Comparison of ENCODE assay signal across 1 cellular context in the genomic region with DNA sequence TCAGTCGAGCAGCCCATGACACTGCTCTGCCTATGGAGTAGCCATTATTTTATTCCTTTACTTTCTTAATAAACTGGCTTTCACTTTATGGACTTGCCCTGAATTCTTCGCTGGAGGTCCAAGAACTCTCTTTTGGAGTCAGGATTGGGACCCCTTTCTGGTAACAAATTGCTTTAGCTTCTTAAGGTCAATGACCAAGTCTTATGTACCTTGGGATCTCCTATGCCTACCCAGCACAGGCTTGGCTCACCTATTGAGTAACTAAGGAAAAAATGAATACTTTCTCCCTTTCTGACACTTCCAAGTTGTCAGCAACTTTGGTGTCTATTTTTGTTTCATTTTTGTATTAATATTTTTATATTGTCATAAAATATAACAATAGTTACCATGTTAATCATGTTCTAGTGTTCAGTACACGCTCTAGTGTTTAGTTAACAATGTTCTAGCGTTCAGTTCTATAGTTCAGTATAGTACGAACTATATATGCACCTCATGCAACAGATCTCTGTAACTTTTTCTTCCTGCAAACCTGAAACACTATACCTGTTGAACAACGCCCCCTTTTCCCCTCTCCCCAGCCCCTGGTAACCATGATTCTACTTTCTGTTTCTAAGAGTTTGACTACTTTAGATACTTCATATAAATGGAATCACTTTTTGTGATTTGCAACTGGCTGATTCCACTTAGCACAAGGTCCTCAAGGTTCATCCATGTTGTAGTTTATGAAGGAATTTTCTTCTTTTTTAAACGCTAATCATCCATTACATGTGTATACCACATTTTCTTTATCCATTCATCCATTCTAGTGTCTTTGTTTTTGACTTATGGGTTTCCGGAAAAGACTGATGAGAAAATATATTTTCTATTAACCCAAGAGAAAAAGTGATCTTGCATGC.
TF ChIP-seq lines count a peak whose summit lies in the region.

No MANE protein-coding gene starts in this region.

TF ChIP-seq in K562, 482 proteins besides CTCF, POLR2A, EP300 and RAD21 (continued from another document and continues in another):
- TF ChIP-seq, protein P1, sequence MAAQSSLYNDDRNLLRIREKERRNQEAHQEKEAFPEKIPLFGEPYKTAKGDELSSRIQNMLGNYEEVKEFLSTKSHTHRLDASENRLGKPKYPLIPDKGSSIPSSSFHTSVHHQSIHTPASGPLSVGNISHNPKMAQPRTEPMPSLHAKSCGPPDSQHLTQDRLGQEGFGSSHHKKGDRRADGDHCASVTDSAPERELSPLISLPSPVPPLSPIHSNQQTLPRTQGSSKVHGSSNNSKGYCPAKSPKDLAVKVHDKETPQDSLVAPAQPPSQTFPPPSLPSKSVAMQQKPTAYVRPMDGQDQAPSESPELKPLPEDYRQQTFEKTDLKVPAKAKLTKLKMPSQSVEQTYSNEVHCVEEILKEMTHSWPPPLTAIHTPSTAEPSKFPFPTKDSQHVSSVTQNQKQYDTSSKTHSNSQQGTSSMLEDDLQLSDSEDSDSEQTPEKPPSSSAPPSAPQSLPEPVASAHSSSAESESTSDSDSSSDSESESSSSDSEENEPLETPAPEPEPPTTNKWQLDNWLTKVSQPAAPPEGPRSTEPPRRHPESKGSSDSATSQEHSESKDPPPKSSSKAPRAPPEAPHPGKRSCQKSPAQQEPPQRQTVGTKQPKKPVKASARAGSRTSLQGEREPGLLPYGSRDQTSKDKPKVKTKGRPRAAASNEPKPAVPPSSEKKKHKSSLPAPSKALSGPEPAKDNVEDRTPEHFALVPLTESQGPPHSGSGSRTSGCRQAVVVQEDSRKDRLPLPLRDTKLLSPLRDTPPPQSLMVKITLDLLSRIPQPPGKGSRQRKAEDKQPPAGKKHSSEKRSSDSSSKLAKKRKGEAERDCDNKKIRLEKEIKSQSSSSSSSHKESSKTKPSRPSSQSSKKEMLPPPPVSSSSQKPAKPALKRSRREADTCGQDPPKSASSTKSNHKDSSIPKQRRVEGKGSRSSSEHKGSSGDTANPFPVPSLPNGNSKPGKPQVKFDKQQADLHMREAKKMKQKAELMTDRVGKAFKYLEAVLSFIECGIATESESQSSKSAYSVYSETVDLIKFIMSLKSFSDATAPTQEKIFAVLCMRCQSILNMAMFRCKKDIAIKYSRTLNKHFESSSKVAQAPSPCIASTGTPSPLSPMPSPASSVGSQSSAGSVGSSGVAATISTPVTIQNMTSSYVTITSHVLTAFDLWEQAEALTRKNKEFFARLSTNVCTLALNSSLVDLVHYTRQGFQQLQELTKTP (IDR thresholded peaks at IDR 0.05; ENCODE audit: low read depth in 1 of 2, partially characterized antibody in 2 of 2) = peak; percentile 91 to 99
- TF ChIP-seq ZNF76 (CRISPR knock-in tag; IDR thresholded peaks at IDR 0.05; ENCODE audit: borderline replicate concordance) (no peak), CEBPG (CRISPR knock-in tag; IDR thresholded peaks at IDR 0.05) (no peak), CEBPG (tag; conservative IDR thresholded peaks at IDR 0.05 in 1 of 2, IDR thresholded peaks at IDR 0.05 in 1 of 2) (peak; percentile 7 to 32; a peak in 2 of 4 replicates), TAF1 (IDR thresholded peaks at IDR 0.05; ENCODE audit: control insufficient read depth, extremely low read depth, insufficient read depth, low read length, severe bottlenecking) (peak; percentile 31), ZNF24 (IDR thresholded peaks at IDR 0.05) (no peak), RFX1 (IDR thresholded peaks at IDR 0.05) (peak; percentile 42), SIN3B (IDR thresholded peaks at IDR 0.05; ENCODE audit: low read depth) (no peak), SIN3A (IDR thresholded peaks at IDR 0.05; ENCODE audit: borderline replicate concordance in 2 of 2, control insufficient read depth in 1 of 2, low read depth in 2 of 2, low read length in 2 of 2) (0 out of 4 replicates have a peak, but pooled peaks of 1 of the 2 experiments have one; percentile 63), SMAD1 (IDR thresholded peaks at IDR 0.05; ENCODE audit: low read depth, low read length, partially characterized antibody) (peak; percentile 99), NFRKB (IDR thresholded peaks at IDR 0.05; ENCODE audit: low read depth) (0 out of 2 replicates have a peak, but pooled peaks have one; percentile 31), HNRNPL (IDR thresholded peaks at IDR 0.05; ENCODE audit: low read depth, low read length) (peak; percentile 93), ZFP1 (CRISPR knock-in tag; IDR thresholded peaks at IDR 0.05) (peak; percentile 15; the same call in 1 of the 2 replicates)
- TF ChIP-seq, protein P2, sequence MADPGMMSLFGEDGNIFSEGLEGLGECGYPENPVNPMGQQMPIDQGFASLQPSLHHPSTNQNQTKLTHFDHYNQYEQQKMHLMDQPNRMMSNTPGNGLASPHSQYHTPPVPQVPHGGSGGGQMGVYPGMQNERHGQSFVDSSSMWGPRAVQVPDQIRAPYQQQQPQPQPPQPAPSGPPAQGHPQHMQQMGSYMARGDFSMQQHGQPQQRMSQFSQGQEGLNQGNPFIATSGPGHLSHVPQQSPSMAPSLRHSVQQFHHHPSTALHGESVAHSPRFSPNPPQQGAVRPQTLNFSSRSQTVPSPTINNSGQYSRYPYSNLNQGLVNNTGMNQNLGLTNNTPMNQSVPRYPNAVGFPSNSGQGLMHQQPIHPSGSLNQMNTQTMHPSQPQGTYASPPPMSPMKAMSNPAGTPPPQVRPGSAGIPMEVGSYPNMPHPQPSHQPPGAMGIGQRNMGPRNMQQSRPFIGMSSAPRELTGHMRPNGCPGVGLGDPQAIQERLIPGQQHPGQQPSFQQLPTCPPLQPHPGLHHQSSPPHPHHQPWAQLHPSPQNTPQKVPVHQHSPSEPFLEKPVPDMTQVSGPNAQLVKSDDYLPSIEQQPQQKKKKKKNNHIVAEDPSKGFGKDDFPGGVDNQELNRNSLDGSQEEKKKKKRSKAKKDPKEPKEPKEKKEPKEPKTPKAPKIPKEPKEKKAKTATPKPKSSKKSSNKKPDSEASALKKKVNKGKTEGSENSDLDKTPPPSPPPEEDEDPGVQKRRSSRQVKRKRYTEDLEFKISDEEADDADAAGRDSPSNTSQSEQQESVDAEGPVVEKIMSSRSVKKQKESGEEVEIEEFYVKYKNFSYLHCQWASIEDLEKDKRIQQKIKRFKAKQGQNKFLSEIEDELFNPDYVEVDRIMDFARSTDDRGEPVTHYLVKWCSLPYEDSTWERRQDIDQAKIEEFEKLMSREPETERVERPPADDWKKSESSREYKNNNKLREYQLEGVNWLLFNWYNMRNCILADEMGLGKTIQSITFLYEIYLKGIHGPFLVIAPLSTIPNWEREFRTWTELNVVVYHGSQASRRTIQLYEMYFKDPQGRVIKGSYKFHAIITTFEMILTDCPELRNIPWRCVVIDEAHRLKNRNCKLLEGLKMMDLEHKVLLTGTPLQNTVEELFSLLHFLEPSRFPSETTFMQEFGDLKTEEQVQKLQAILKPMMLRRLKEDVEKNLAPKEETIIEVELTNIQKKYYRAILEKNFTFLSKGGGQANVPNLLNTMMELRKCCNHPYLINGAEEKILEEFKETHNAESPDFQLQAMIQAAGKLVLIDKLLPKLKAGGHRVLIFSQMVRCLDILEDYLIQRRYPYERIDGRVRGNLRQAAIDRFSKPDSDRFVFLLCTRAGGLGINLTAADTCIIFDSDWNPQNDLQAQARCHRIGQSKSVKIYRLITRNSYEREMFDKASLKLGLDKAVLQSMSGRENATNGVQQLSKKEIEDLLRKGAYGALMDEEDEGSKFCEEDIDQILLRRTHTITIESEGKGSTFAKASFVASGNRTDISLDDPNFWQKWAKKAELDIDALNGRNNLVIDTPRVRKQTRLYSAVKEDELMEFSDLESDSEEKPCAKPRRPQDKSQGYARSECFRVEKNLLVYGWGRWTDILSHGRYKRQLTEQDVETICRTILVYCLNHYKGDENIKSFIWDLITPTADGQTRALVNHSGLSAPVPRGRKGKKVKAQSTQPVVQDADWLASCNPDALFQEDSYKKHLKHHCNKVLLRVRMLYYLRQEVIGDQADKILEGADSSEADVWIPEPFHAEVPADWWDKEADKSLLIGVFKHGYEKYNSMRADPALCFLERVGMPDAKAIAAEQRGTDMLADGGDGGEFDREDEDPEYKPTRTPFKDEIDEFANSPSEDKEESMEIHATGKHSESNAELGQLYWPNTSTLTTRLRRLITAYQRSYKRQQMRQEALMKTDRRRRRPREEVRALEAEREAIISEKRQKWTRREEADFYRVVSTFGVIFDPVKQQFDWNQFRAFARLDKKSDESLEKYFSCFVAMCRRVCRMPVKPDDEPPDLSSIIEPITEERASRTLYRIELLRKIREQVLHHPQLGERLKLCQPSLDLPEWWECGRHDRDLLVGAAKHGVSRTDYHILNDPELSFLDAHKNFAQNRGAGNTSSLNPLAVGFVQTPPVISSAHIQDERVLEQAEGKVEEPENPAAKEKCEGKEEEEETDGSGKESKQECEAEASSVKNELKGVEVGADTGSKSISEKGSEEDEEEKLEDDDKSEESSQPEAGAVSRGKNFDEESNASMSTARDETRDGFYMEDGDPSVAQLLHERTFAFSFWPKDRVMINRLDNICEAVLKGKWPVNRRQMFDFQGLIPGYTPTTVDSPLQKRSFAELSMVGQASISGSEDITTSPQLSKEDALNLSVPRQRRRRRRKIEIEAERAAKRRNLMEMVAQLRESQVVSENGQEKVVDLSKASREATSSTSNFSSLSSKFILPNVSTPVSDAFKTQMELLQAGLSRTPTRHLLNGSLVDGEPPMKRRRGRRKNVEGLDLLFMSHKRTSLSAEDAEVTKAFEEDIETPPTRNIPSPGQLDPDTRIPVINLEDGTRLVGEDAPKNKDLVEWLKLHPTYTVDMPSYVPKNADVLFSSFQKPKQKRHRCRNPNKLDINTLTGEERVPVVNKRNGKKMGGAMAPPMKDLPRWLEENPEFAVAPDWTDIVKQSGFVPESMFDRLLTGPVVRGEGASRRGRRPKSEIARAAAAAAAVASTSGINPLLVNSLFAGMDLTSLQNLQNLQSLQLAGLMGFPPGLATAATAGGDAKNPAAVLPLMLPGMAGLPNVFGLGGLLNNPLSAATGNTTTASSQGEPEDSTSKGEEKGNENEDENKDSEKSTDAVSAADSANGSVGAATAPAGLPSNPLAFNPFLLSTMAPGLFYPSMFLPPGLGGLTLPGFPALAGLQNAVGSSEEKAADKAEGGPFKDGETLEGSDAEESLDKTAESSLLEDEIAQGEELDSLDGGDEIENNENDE (IDR thresholded peaks at IDR 0.05; ENCODE audit: low read depth, low read length) = peak; percentile 53
- TF ChIP-seq, protein P3, sequence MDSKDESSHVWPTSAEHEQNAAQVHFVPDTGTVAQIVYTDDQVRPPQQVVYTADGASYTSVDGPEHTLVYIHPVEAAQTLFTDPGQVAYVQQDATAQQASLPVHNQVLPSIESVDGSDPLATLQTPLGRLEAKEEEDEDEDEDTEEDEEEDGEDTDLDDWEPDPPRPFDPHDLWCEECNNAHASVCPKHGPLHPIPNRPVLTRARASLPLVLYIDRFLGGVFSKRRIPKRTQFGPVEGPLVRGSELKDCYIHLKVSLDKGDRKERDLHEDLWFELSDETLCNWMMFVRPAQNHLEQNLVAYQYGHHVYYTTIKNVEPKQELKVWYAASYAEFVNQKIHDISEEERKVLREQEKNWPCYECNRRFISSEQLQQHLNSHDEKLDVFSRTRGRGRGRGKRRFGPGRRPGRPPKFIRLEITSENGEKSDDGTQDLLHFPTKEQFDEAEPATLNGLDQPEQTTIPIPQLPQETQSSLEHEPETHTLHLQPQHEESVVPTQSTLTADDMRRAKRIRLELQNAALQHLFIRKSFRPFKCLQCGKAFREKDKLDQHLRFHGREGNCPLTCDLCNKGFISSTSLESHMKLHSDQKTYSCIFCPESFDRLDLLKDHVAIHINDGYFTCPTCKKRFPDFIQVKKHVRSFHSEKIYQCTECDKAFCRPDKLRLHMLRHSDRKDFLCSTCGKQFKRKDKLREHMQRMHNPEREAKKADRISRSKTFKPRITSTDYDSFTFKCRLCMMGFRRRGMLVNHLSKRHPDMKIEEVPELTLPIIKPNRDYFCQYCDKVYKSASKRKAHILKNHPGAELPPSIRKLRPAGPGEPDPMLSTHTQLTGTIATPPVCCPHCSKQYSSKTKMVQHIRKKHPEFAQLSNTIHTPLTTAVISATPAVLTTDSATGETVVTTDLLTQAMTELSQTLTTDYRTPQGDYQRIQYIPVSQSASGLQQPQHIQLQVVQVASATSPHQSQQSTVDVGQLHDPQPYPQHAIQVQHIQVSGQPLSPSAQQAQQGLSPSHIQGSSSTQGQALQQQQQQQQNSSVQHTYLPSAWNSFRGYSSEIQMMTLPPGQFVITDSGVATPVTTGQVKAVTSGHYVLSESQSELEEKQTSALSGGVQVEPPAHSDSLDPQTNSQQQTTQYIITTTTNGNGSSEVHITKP (IDR thresholded peaks at IDR 0.05; ENCODE audit: partially characterized antibody) = peak; percentile 65
- TF ChIP-seq, protein P4, sequence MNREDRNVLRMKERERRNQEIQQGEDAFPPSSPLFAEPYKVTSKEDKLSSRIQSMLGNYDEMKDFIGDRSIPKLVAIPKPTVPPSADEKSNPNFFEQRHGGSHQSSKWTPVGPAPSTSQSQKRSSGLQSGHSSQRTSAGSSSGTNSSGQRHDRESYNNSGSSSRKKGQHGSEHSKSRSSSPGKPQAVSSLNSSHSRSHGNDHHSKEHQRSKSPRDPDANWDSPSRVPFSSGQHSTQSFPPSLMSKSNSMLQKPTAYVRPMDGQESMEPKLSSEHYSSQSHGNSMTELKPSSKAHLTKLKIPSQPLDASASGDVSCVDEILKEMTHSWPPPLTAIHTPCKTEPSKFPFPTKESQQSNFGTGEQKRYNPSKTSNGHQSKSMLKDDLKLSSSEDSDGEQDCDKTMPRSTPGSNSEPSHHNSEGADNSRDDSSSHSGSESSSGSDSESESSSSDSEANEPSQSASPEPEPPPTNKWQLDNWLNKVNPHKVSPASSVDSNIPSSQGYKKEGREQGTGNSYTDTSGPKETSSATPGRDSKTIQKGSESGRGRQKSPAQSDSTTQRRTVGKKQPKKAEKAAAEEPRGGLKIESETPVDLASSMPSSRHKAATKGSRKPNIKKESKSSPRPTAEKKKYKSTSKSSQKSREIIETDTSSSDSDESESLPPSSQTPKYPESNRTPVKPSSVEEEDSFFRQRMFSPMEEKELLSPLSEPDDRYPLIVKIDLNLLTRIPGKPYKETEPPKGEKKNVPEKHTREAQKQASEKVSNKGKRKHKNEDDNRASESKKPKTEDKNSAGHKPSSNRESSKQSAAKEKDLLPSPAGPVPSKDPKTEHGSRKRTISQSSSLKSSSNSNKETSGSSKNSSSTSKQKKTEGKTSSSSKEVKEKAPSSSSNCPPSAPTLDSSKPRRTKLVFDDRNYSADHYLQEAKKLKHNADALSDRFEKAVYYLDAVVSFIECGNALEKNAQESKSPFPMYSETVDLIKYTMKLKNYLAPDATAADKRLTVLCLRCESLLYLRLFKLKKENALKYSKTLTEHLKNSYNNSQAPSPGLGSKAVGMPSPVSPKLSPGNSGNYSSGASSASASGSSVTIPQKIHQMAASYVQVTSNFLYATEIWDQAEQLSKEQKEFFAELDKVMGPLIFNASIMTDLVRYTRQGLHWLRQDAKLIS (CRISPR knock-in tag; IDR thresholded peaks at IDR 0.05) = peak; percentile 68; the same call in 1 of the 2 replicates
